ENCODE assay signal across 8 cellular contexts in the genomic region with DNA sequence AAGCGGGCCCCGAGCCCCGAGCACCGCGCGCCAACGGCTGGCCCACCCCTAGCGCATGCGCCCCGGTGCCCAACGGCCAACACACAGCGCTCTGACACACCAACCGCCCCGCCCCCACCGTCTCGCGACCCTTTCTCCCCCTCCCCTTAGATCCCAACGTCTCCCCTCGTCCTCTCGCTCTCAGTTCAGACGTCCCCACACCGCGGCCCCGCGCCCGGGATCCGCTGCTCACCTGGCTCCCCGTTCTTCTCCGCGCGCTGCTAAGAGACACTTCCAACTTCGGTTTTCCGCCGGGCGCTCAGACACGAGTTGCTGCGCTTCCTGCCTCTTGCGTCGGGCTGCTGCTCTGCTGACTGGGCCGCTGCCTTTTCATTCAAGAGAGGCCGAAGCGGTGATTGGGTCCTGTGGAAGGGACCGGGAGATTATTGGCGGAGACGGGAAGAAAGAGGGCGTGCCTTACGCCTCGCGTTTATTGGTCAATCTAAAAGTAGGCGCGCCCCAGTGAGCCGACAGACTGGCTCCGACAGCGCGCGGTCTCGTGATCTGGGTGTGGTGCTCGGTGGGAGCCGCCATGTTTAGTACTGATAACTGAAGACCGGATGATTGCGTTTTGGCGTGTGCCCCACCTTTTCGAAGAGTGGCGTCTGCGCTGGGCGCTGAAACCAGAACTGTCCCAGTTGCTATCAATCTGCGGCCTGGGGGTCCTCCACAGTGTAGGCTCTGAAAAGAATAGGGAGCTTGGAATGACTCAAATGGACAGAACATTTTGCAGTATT. TPM values are rescaled to one million over a fixed set of nuclear protein-coding genes. Genes with fewer than 3 reads are reported as not detected.
DNase-seq lines count a peak whose midpoint lies in the region; ATAC-seq, FAIRE-seq and TF ChIP-seq lines count a peak whose summit lies in the region.

A gene (minus strand): TSS at position 304 of the 776 bp plus-strand sequence. CDS start 6,121 bp downstream, outside the sequence.

- H3K27ac ChIP-seq in adipose tissue (ENCODE audit: low read depth, low read length): peak within 1 kb of the TSS; percentile 38
- peak within 1 kb of the TSS; percentile 55 to 95 (median 88) for H3K27ac ChIP-seq in heart left ventricle

- peaks cover 0 to 12% (median 0%) of the 10 kb centered on the region in 9 donors for H3K36me3 ChIP-seq in heart left ventricle

- FAIRE-seq in GM12891 (lab: Jason Lieb, UNC): peak; percentile 98

- H3K27me3 ChIP-seq in heart left ventricle: no peaks in the 10 kb centered on the region

- WGBS in adipose tissue, 3 donors: 0 to 1% (median 0%) methylated on average over 62 to 67 of the region's 67 CpGs
- 0 to 1% (median 1%) methylated on average over 49 to 67 of the region's 67 CpGs for WGBS in heart left ventricle, 4 donors

- intact Hi-C loops in heart left ventricle (cut with DNase I): loop anchor here in 1 of 10 donors (2.0 to 5.0 kb wide), 2 partner anchors 14 to 37 kb away; a partner anchor contains a TSS

- peaks cover 33 to 40% (median 35%) of the 10 kb centered on the region in 3 donors for H3K4me1 Mint-ChIP-seq in T-cell
- peaks cover 25% of the 10 kb centered on the region for H3K4me1 Mint-ChIP-seq in type B pancreatic cell (ENCODE audit: unreplicated experiment)

- H3K27ac Mint-ChIP-seq in T-cell: peak within 1 kb of the TSS; percentile 95 to 97
- peak within 1 kb of the TSS; percentile 99 for H3K27ac Mint-ChIP-seq in type B pancreatic cell

- POLR2A ChIA-PET in T-cell (lab: Charles Lee): interaction anchor here in 1 of 2 donors (1.0 kb wide), 1 partner anchor 14 kb away, joined by 3 read pairs; no protein-coding TSS in a partner anchor

- peaks cover 0 to 63% (median 27%) of the 10 kb centered on the region in 12 donors for H3K4me1 ChIP-seq in heart left ventricle

- peak; percentile 92 for TF ChIP-seq POLR2A in GM12891 (IDR thresholded peaks at IDR 0.05; ENCODE audit: low read depth, low read length)
- peak in 1 of 2 donors; percentile 50 for TF ChIP-seq POLR2A in heart left ventricle (IDR thresholded peaks at IDR 0.05)

- peak within 1 kb of the TSS; percentile 77 to 98 (median 92) for H3K4me3 ChIP-seq in heart left ventricle

- H3K27me3 Mint-ChIP-seq in T-cell (no peaks in the 10 kb centered on the region), type B pancreatic cell (no peaks in the 10 kb centered on the region)

- no peaks in the 10 kb centered on the region for H3K9me3 ChIP-seq in heart left ventricle

- CTCF ChIA-PET in T-cell (lab: Charles Lee): interaction anchor here (0.5 to 1.1 kb wide), 5 partner anchors 10 to 283 kb away, joined by 3 to 4 read pairs (median 3); a partner anchor contains a TSS

- H3K36me3 Mint-ChIP-seq in T-cell (peaks cover 17% of the 10 kb centered on the region), type B pancreatic cell (peaks cover 8% of the 10 kb centered on the region)

- TF ChIP-seq CTCF in heart left ventricle (IDR thresholded peaks at IDR 0.05) (no peak), type B pancreatic cell (conservative IDR thresholded peaks at IDR 0.05) (no peak)

- H3K4me3 Mint-ChIP-seq in T-cell (peak within 1 kb of the TSS; percentile 86 to 95 (median 94)), type B pancreatic cell (peak within 1 kb of the TSS; percentile 99)

- ATAC-seq in HG02840 (IDR thresholded peaks at IDR 0.05; ENCODE audit: low FRiP score, unreplicated experiment): peak; percentile 90
- ATAC-seq in T-cell (replicated peaks in 1 of 4): peak; percentile 83 to 94 (median 92)
- peak; percentile 98 to 99 (median 98) for ATAC-seq in heart left ventricle

- DNase-seq in GM12891 (ENCODE audit: insufficient read length, low spot score) (peak; percentile 93), NCI-H1436 treated with DMSO at 0.1 percent for 48 hours (lab: John Stamatoyannopoulos, UW) (peak; percentile 98), T-cell (peak; percentile 86 to 99 (median 97)), heart left ventricle (peak; percentile 98 to 99 (median 99)), pons (ENCODE audit: low spot score) (peak; percentile 99), type B pancreatic cell (ENCODE audit: extremely low spot score, unreplicated experiment) (peak; percentile 96)

- H3K9me3 Mint-ChIP-seq in T-cell: no peaks in the 10 kb centered on the region
- H3K9me3 Mint-ChIP-seq in type B pancreatic cell: no peaks in the 10 kb centered on the region

TF ChIP-seq in GM12891, 5 proteins besides CTCF, POLR2A, EP300 and RAD21:
- TF ChIP-seq PAX5 (IDR thresholded peaks at IDR 0.05; ENCODE audit: insufficient read depth, low read length, severe bottlenecking) (no peak), SPI1 (IDR thresholded peaks at IDR 0.05; ENCODE audit: low read depth, low read length) (no peak; the same call in 1 of the 2 replicates), TAF1 (IDR thresholded peaks at IDR 0.05; ENCODE audit: low read depth, low read length) (peak; percentile 52; the same call in 1 of the 2 replicates), POU2F2 (IDR thresholded peaks at IDR 0.05; ENCODE audit: low read depth, low read length) (peak; percentile 37; the same call in 1 of the 2 replicates), POLR2AphosphoS5 (IDR thresholded peaks at IDR 0.05; ENCODE audit: low read depth, low read length) (peak; percentile 90)

RNA-seq across cellular contexts. Expression of the gene that starts here (rescaled TPM):
- 153 TPM for polyA plus RNA-seq in GM12891 (2012; ENCODE audit: low read depth, missing spikeins)
- total RNA-seq in T-cell (100 to 1,000 TPM; 159 to 280 (median 179) TPM), heart left ventricle (10 to 100 TPM; 18.0 to 44.4 (median 30.2) TPM), type B pancreatic cell (ENCODE audit: low replicate concordance) (71.9 and 84.3 TPM in 2 replicates)
- polyA plus RNA-seq in adipose tissue (10 to 100 TPM; 27.3 to 76.8 (median 65.3) TPM), heart left ventricle (100 to 1,000 TPM in 1 of 2 donors, 10 to 100 TPM in 1; 42.4 to 109 TPM)

Comparison
In these comparisons a context has a peak if more than half of its experiments do, and no peak if none do; other contexts are left out.
1. Peak in every context shown above with its lines: DNase-seq, ATAC-seq, H3K4me3 ChIP-seq and H3K27ac ChIP-seq.